ENCODE assay signal across 7 cellular contexts in genomic region chr17:64777413-64778101, GRCh38.
DNase-seq lines count a peak whose midpoint lies in the region; ATAC-seq, FAIRE-seq and TF ChIP-seq lines count a peak whose summit lies in the region.

No MANE protein-coding gene starts in this region.

- intact Hi-C loops in dendritic cell treated with granulocyte-macrophage colony-stimulating factor and Interleukin-4, amounts not matched to agents 40 ng/mL and 50 ng/mL, for 4 days (cut with micrococcal nuclease), result loop anchor here (10.0 kb wide), 1 partner anchor 157 kb away; no protein-coding TSS in a partner anchor
- intact Hi-C loops in mucosa of descending colon (cut with DNase I, micrococcal nuclease), result no loop called here

- H3K4me1 ChIP-seq in mucosa of descending colon (ENCODE audit: low read depth), result peaks cover 50% of the 10 kb centered on the region

- no peak for ATAC-seq in mucosa of descending colon
- ATAC-seq in HG02759 (IDR thresholded peaks at IDR 0.05; ENCODE audit: unreplicated experiment), result no peak
- no peak for ATAC-seq in HG02840 (IDR thresholded peaks at IDR 0.05; ENCODE audit: low FRiP score, unreplicated experiment)

- peak overlapping the region; percentile 95 for H3K27ac Mint-ChIP-seq in dendritic cell treated with granulocyte-macrophage colony-stimulating factor and Interleukin-4, amounts not matched to agents 40 ng/mL and 50 ng/mL, for 4 days

- no peaks in the 10 kb centered on the region for H3K9me3 ChIP-seq in mucosa of descending colon

- DNase-seq in GM19239 (ENCODE audit: insufficient read length, low spot score) (no peak), NCI-H526 treated with DMSO at 0.1 percent for 48 hours (lab: John Stamatoyannopoulos, UW) (peak; percentile 70), mucosa of descending colon (peak; percentile 46 to 71 (median 59)), SHP77 treated with DMSO at 0.1 percent for 48 hours (lab: John Stamatoyannopoulos, UW) (no peak)

- H3K4me3 ChIP-seq in mucosa of descending colon, result no peak overlapping the region

- peaks cover 89% of the 10 kb centered on the region for H3K36me3 Mint-ChIP-seq in dendritic cell treated with granulocyte-macrophage colony-stimulating factor and Interleukin-4, amounts not matched to agents 40 ng/mL and 50 ng/mL, for 4 days (ENCODE audit: low read depth)

- H3K36me3 ChIP-seq in mucosa of descending colon (ENCODE audit: low read depth), result no peaks in the 10 kb centered on the region

- FAIRE-seq in GM19239 (lab: Jason Lieb, UNC), result peak; percentile 76

- H3K4me1 Mint-ChIP-seq in dendritic cell treated with granulocyte-macrophage colony-stimulating factor and Interleukin-4, amounts not matched to agents 40 ng/mL and 50 ng/mL, for 4 days (ENCODE audit: low read depth), result peaks cover 73% of the 10 kb centered on the region

- no peaks in the 10 kb centered on the region for H3K9me3 Mint-ChIP-seq in dendritic cell treated with granulocyte-macrophage colony-stimulating factor and Interleukin-4, amounts not matched to agents 40 ng/mL and 50 ng/mL, for 4 days

- TF ChIP-seq CTCF in mucosa of descending colon (IDR thresholded peaks at IDR 0.05), result no peak

- no peaks in the 10 kb centered on the region for H3K27me3 Mint-ChIP-seq in dendritic cell treated with granulocyte-macrophage colony-stimulating factor and Interleukin-4, amounts not matched to agents 40 ng/mL and 50 ng/mL, for 4 days

- peak overlapping the region; percentile 83 for H3K4me3 Mint-ChIP-seq in dendritic cell treated with granulocyte-macrophage colony-stimulating factor and Interleukin-4, amounts not matched to agents 40 ng/mL and 50 ng/mL, for 4 days

Comparison
In these comparisons a context has a peak if more than half of its experiments do, and no peak if none do; other contexts are left out.
1. DNase-seq: peak in NCI-H526 treated with DMSO at 0.1 percent for 48 hours (single experiment) and mucosa of descending colon (3 of 3); none in GM19239 (single experiment) and SHP77 treated with DMSO at 0.1 percent for 48 hours (single experiment).